Comparison of ENCODE assay signal across 9 cellular contexts in the genomic region with DNA sequence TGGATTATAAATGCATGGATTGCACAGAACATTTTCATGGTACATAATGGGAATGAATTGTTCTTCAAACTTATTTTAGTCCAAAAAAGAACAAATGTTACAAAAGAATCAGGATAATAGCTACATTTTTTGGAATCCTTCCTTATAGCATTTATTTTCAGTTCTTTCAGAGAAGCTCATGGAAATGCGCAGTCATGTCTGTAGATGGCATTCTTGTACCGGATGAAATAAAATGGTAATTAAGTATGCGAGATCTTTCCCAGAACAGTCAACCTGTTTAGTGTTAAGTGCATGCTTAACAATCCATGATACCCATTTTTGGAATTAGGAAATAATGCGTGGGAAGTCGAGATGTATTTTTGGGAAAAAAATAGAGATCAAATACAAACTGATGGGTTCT. TPM values are rescaled to one million over a fixed set of nuclear protein-coding genes. Genes with fewer than 3 reads are reported as not detected.
A peak's percentile ranks its signal among the peaks of the same experiment; 100 is the strongest.
DNase-seq lines count a peak whose midpoint lies in the region; ATAC-seq and TF ChIP-seq lines count a peak whose summit lies in the region.
"Had no signal": no experiment of that assay in that cellular context is flagged by ENCODE, and none has a peak within 500 bp of the region (broad histone marks: within the 10 kb centered on the region; RNA-seq: fewer than 3 reads in every experiment).

No MANE protein-coding gene starts in this region.

- no peak overlapping the region for H3K18ac ChIP-seq in IMR-90 (ENCODE audit: low read depth, low read length)

- H3K56ac ChIP-seq in IMR-90 (ENCODE audit: extremely low read depth, insufficient read depth, low read length) = no peak overlapping the region

- H2AK9ac ChIP-seq in IMR-90 (replicated peaks; ENCODE audit: low read depth, low read length, poor library complexity) = no peak overlapping the region

- intact Hi-C loops in IMR-90 (cut with micrococcal nuclease) (loop anchor here (1.0 to 10.0 kb wide), 3 partner anchors 87 to 673 kb away; no protein-coding TSS in a partner anchor), right lobe of liver (cut with DNase I) (no loop called here)

- H3K27me3 ChIP-seq in IMR-90 (ENCODE audit: control insufficient read depth, insufficient read depth, low read length) (peaks cover 3% of the 10 kb centered on the region), right lobe of liver (no peaks in the 10 kb centered on the region)

- no peak overlapping the region for H2BK15ac ChIP-seq in IMR-90 (ENCODE audit: low read depth, low read length)

- H3K36me3 Mint-ChIP-seq in activated naive CD4-positive, alpha-beta T cell treated with anti-CD3 and anti-CD28 coated beads, Interleukin-2, amount 50 U/mL, for 72 hours = no peaks in the 10 kb centered on the region

- H2BK120ac ChIP-seq in IMR-90 (ENCODE audit: low read depth, low read length) = no peak overlapping the region

- no peak overlapping the region for H3K14ac ChIP-seq in IMR-90 (replicated peaks; ENCODE audit: low read depth, low read length)

- H4K91ac ChIP-seq in IMR-90 (ENCODE audit: insufficient read depth, low read depth, low read length) = no peak overlapping the region

- TF ChIP-seq POLR2A in IMR-90 (IDR thresholded peaks at IDR 0.05; ENCODE audit: low read depth, low read length) (no peak), right lobe of liver (IDR thresholded peaks at IDR 0.05) (no peak)

- CTCF ChIA-PET in IMR-90 (lab: Yijun Ruan, JAX) = interaction anchor here (0.6 to 2.4 kb wide), 6 partner anchors 9 to 308 kb away, joined by 3 to 10 read pairs (median 4); no protein-coding TSS in a partner anchor

- H3K27ac ChIP-seq in IMR-90 (ENCODE audit: insufficient read depth, low read length) (no peak overlapping the region), right lobe of liver (no peak overlapping the region)
- H3K27ac ChIP-seq: esophagus muscularis mucosa had no signal

- H2AFZ ChIP-seq in IMR-90 (replicated peaks; ENCODE audit: low read length, poor library complexity) = no peak overlapping the region

- dilution Hi-C loops in IMR-90 (cut with HindIII; ENCODE audit: low sequenced_read_pairs, unreplicated experiment) = no loop called here

- H4K8ac ChIP-seq in IMR-90 (ENCODE audit: low read depth in 2 of 2, low read length in 2 of 2) = no peak overlapping the region

- H3K4me3 ChIP-seq in IMR-90 (ENCODE audit: insufficient read depth, low read depth, low read length) (no peak overlapping the region), WI38 (ENCODE audit: low read depth, low read length) (no peak overlapping the region), right lobe of liver (no peak overlapping the region)
- H3K4me3 ChIP-seq: esophagus muscularis mucosa had no signal

- H3K4ac ChIP-seq in IMR-90 (ENCODE audit: low read depth, low read length) = no peak overlapping the region

- H3K23ac ChIP-seq in IMR-90 (ENCODE audit: low read depth, low read length) = no peak overlapping the region

- H3K27ac Mint-ChIP-seq in activated naive CD4-positive, alpha-beta T cell treated with anti-CD3 and anti-CD28 coated beads, Interleukin-2, amount 50 U/mL, for 72 hours = no peak overlapping the region

- H4K20me1 ChIP-seq in IMR-90 (ENCODE audit: insufficient read depth, low read length) = no peaks in the 10 kb centered on the region

- no peak overlapping the region for H3K9ac ChIP-seq in IMR-90 (ENCODE audit: low read depth, low read length)

- no CpG with 5 or more reads among the region's 5 CpGs for WGBS in IMR-90 (ENCODE audit: extremely low coverage in 2 of 2, insufficient read length in 1 of 2), 2 experiments
- WGBS in right lobe of liver (ENCODE audit: insufficient coverage, low coverage, low lambda C conversion rate, missing lambda C conversion rate) = 33% methylated on average over 5 of the region's 5 CpGs

- TF ChIP-seq RAD21 in IMR-90 (IDR thresholded peaks at IDR 0.05; ENCODE audit: low read length) = peak; percentile 75

- ATAC-seq in IMR-90 (ENCODE audit: low read depth) (peak; percentile 81), right lobe of liver (peak in 1 of 4 donors; percentile 46), HG02973 (IDR thresholded peaks at IDR 0.05; ENCODE audit: unreplicated experiment) (no peak)
- ATAC-seq in activated naive CD4-positive, alpha-beta T cell treated with anti-CD3 and anti-CD28 coated beads, Interleukin-2, amount 50 U/mL, for 72 hours = no peak

- in situ Hi-C loops in IMR-90 (cut with MboI; ENCODE audit: low sequenced_read_pairs) = loop anchor here (5.0 kb wide), 1 partner anchor 296 kb away; no protein-coding TSS in a partner anchor

- H3K9me3 ChIP-seq in IMR-90 (ENCODE audit: control insufficient read depth, insufficient read depth, low read length) = no peaks in the 10 kb centered on the region
- no peaks in the 10 kb centered on the region for H3K9me3 ChIP-seq in right lobe of liver
- H3K9me3 ChIP-seq: esophagus muscularis mucosa had no signal

- no peak overlapping the region for H2AK5ac ChIP-seq in IMR-90 (ENCODE audit: low read depth, low read length)

- DNase-seq in COLO829 (ENCODE audit: low spot score) = peak; percentile 6
- peak; percentile 58 for DNase-seq in IMR-90
- DNase-seq in right lobe of liver = no peak
- no peak for DNase-seq in C1 segment of cervical spinal cord (lab: John Stamatoyannopoulos, UW)
- no peak for DNase-seq in activated naive CD4-positive, alpha-beta T cell treated with anti-CD3 and anti-CD28 coated beads, Interleukin-2, amount 50 U/mL, for 72 hours (ENCODE audit: low spot score in 2 of 2)
- no peak for DNase-seq in GM19240 (ENCODE audit: insufficient read length, low spot score)

- no peak overlapping the region for H4K5ac ChIP-seq in IMR-90 (ENCODE audit: low read depth, low read length)

- POLR2A ChIA-PET in IMR-90 (lab: Charles Lee; ENCODE audit: unreplicated experiment) = interaction anchor here (0.6 to 0.7 kb wide), 3 partner anchors 348 to 386 kb away, joined by 3 to 6 read pairs (median 4); partner anchors contain the start of genes AQR and ZNF770

- no TSS peak for BruUV-seq in IMR-90 (replicated peaks; lab: Mats Ljungman, UMichigan)

- no peaks in the 10 kb centered on the region for H3K9me3 Mint-ChIP-seq in activated naive CD4-positive, alpha-beta T cell treated with anti-CD3 and anti-CD28 coated beads, Interleukin-2, amount 50 U/mL, for 72 hours

- H3K4me1 ChIP-seq in IMR-90 (ENCODE audit: control insufficient read depth, insufficient read depth, low read length) (no peaks in the 10 kb centered on the region), right lobe of liver (no peaks in the 10 kb centered on the region)

- H3K4me2 ChIP-seq in IMR-90 (ENCODE audit: low read depth, low read length) = no peak overlapping the region

- H2BK20ac ChIP-seq in IMR-90 (ENCODE audit: low read depth, low read length) = no peak overlapping the region

- H3K36me3 ChIP-seq in IMR-90 (ENCODE audit: control insufficient read depth, insufficient read depth, low read length) = no peaks in the 10 kb centered on the region
- no peaks in the 10 kb centered on the region for H3K36me3 ChIP-seq in right lobe of liver
- H3K36me3 ChIP-seq: esophagus muscularis mucosa had no signal

- peak; percentile 64 for TF ChIP-seq CTCF in IMR-90 (conservative IDR thresholded peaks at IDR 0.05; ENCODE audit: low read depth, low read length)
- 0 out of 2 replicates have a peak, but pooled peaks have one; percentile 6 for TF ChIP-seq CTCF in WI38 (IDR thresholded peaks at IDR 0.05; ENCODE audit: low read depth, low read length)
- peak in 3 of 4 donors; percentile 8 to 19 (median 17) for TF ChIP-seq CTCF in right lobe of liver (IDR thresholded peaks at IDR 0.05)

- H3K79me1 ChIP-seq in IMR-90 (ENCODE audit: low read depth in 1 of 2, low read length in 2 of 2) = no peaks in the 10 kb centered on the region

- H3K9me1 ChIP-seq in IMR-90 (ENCODE audit: insufficient read depth, low read length) = no peaks in the 10 kb centered on the region

- no peak overlapping the region for H2BK5ac ChIP-seq in IMR-90 (ENCODE audit: low read depth, low read length, poor library complexity, severe bottlenecking)

TF ChIP-seq in IMR-90, 13 proteins besides CTCF, POLR2A, EP300 and RAD21:
- TF ChIP-seq CEBPB (IDR thresholded peaks at IDR 0.05; ENCODE audit: low read depth, low read length) (no peak), MXI1 (IDR thresholded peaks at IDR 0.05; ENCODE audit: borderline replicate concordance, low read depth, low read length) (no peak), SMC3 (IDR thresholded peaks at IDR 0.05; ENCODE audit: low read depth, low read length) (peak; percentile 57), USF2 (IDR thresholded peaks at IDR 0.05; ENCODE audit: low read depth, low read length) (no peak), RCOR1 (IDR thresholded peaks at IDR 0.05; ENCODE audit: insufficient replicate concordance, low read length) (no peak)
- TF ChIP-seq, protein P1, sequence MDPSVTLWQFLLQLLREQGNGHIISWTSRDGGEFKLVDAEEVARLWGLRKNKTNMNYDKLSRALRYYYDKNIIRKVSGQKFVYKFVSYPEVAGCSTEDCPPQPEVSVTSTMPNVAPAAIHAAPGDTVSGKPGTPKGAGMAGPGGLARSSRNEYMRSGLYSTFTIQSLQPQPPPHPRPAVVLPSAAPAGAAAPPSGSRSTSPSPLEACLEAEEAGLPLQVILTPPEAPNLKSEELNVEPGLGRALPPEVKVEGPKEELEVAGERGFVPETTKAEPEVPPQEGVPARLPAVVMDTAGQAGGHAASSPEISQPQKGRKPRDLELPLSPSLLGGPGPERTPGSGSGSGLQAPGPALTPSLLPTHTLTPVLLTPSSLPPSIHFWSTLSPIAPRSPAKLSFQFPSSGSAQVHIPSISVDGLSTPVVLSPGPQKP (IDR thresholded peaks at IDR 0.05; ENCODE audit: borderline replicate concordance, low read depth, low read length) = no peak
TF ChIP-seq in IMR-90: peak in this region for 1.

RNA-seq across cellular contexts. Expression of gene GOLGA8B, which starts 38.2 kb away (rescaled TPM):
- 6.4 and 7.7 TPM in 2 replicates for total RNA-seq in IMR-90 (2012; rRNA removed)
- 27.1 and 31.6 TPM in 2 replicates for polyA plus RNA-seq in IMR-90 (2012; rRNA removed)
- polyA plus RNA-seq in IMR-90 (2012; cell fraction: cytosol; rRNA removed) = 2.9 and 3.4 TPM in 2 replicates
- 293 and 552 TPM in 2 replicates for polyA plus RNA-seq in IMR-90 (2012; cell fraction: nucleus; rRNA removed; ENCODE audit: low replicate concordance)
- total RNA-seq in right lobe of liver = 10 to 100 TPM; 21.9 to 53.4 (median 30.8) TPM
- 100 to 1,000 TPM; 148 to 163 TPM for total RNA-seq in activated naive CD4-positive, alpha-beta T cell treated with anti-CD3 and anti-CD28 coated beads, Interleukin-2, amount 50 U/mL, for 72 hours

Comparison
In these comparisons a context has a peak if more than half of its experiments do, and no peak if none do; other contexts are left out.
1. DNase-seq: peak in COLO829 (single experiment) and IMR-90 (single experiment); none in right lobe of liver (0 of 3), C1 segment of cervical spinal cord (0 of 14), activated naive CD4-positive, alpha-beta T cell treated with anti-CD3 and anti-CD28 coated beads, Interleukin-2, amount 50 U/mL, for 72 hours (0 of 2) and GM19240 (single experiment).
2. CTCF ChIP-seq: peak in every context shown above with its lines; median percentile 64 in IMR-90; 17 in right lobe of liver; 6 in WI38.